ENCODE assay signal across 37 cellular contexts in the genomic region with DNA sequence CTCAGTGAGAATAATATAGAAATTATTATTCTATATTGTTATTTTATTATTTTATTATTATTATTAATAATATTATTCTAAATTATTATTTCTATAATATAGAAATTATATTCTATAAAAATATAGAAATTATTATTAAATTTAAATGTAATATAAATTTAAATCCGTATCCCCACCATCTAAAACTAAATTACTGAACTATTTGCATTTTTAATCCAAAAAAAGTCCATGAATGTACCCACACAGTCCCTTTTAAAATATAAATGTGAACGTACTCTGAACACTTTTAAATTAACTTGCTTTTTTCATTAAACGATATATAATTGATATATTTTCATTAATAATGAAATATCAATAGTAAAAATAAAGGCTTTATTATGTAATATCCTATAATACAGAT.
"Had no signal": no experiment of that assay in that cellular context is flagged by ENCODE, and none has a peak within 500 bp of the region (broad histone marks: within the 10 kb centered on the region; RNA-seq: fewer than 3 reads in every experiment).

No MANE protein-coding gene starts in this region.

- H3K27me3 Mint-ChIP-seq: activated B cell treated with CpG ODN at 0.5 μM for 24 hours; activated CD4-positive, alpha-beta memory T cell treated with anti-CD3 and anti-CD28 coated beads for 36 hours; activated CD4-positive, alpha-beta T cell treated with anti-CD3 and anti-CD28 coated beads, Interleukin-2, amount 10 ng/mL, durations not matched to agents 24 days and 14 days; activated CD8-positive, alpha-beta T cell treated with anti-CD3 and anti-CD28 coated beads for 36 hours; activated naive CD4-positive, alpha-beta T cell treated with anti-CD3 and anti-CD28 coated beads, Interleukin-2, amount 10 ng/mL, durations not matched to agents 7 days and 5 days; activated naive CD4-positive, alpha-beta T cell treated with anti-CD3 and anti-CD28 coated beads, Interleukin-2, amount 50 U/mL, for 24 hours; activated naive CD8-positive, alpha-beta T cell; activated naive CD8-positive, alpha-beta T cell treated with anti-CD3 and anti-CD28 coated beads, Interleukin-2, amount 10 ng/mL, durations not matched to agents 7 days and 5 days; activated naive CD8-positive, alpha-beta T cell treated with anti-CD3 and anti-CD28 coated beads, Interleukin-2, amount 50 U/mL, for 24 hours; activated T-helper 17 cell treated with anti-CD3 and anti-CD28 coated beads, Interleukin-2, amount 50 U/mL, for 72 hours; brain; central memory CD8-positive, alpha-beta T cell had no signal

- H3K36me3 ChIP-seq: ascending aorta, cardiac muscle cell, WERI-Rb-1 had no signal

- H3K27ac Mint-ChIP-seq: activated B cell treated with CpG ODN at 0.5 μM for 24 hours; activated CD4-positive, alpha-beta memory T cell treated with anti-CD3 and anti-CD28 coated beads for 36 hours; activated CD4-positive, alpha-beta T cell treated with anti-CD3 and anti-CD28 coated beads, Interleukin-2, amount 10 ng/mL, durations not matched to agents 24 days and 14 days; activated CD8-positive, alpha-beta T cell treated with anti-CD3 and anti-CD28 coated beads for 36 hours; activated naive CD4-positive, alpha-beta T cell treated with anti-CD3 and anti-CD28 coated beads, Interleukin-2, amount 10 ng/mL, durations not matched to agents 7 days and 5 days; activated naive CD4-positive, alpha-beta T cell treated with anti-CD3 and anti-CD28 coated beads, Interleukin-2, amount 50 U/mL, for 24 hours; activated naive CD8-positive, alpha-beta T cell; activated naive CD8-positive, alpha-beta T cell treated with anti-CD3 and anti-CD28 coated beads, Interleukin-2, amount 10 ng/mL, durations not matched to agents 7 days and 5 days; activated naive CD8-positive, alpha-beta T cell treated with anti-CD3 and anti-CD28 coated beads, Interleukin-2, amount 50 U/mL, for 24 hours; activated T-cell treated with anti-CD3 and anti-CD28 coated beads, Interleukin-2, amount 50 U/mL, for 72 hours; activated T-helper 1 cell treated with anti-CD3 and anti-CD28 coated beads, Interleukin-12 subunit alpha, Interleukin-12 subunit beta, Interleukin-2, Interleukin-4 antibody, amounts not matched to agents 30 ng/mL and 10 ng/mL and 1 ng/mL, durations not matched to agents 14 hours and 24 hours and 36 hours; activated T-helper 17 cell treated with anti-CD3 and anti-CD28 coated beads, Interleukin-2, amount 50 U/mL, for 72 hours; brain; T-helper 1 cell treated with Interleukin-12 subunit alpha and Interleukin-12 subunit beta and Interleukin-4 antibody, amounts not matched to agents 30 μg/mL and 1 μg/mL, for 36 hours; T-helper 2 cell treated with Interferon-gamma antibody and Interleukin-4, amounts not matched to agents 5 μg/mL and 100 μg/mL, for 36 hours had no signal

- H3K36me3 Mint-ChIP-seq: activated CD4-positive, alpha-beta memory T cell treated with anti-CD3 and anti-CD28 coated beads for 36 hours; activated naive CD4-positive, alpha-beta T cell treated with anti-CD3 and anti-CD28 coated beads, Interleukin-2, amount 10 ng/mL, durations not matched to agents 7 days and 5 days; activated naive CD4-positive, alpha-beta T cell treated with anti-CD3 and anti-CD28 coated beads, Interleukin-2, amount 50 U/mL, for 24 hours; activated naive CD8-positive, alpha-beta T cell; activated naive CD8-positive, alpha-beta T cell treated with anti-CD3 and anti-CD28 coated beads, Interleukin-2, amount 10 ng/mL, durations not matched to agents 7 days and 5 days; brain had no signal

- H3K27me3 ChIP-seq: ascending aorta, cardiac muscle cell had no signal

- H3K27ac ChIP-seq: ascending aorta, cardiac muscle cell, WERI-Rb-1 had no signal

- ATAC-seq: activated CD8-positive, alpha-beta T cell treated with anti-CD3 and anti-CD28 coated beads for 36 hours; activated naive CD8-positive, alpha-beta T cell treated with anti-CD3 and anti-CD28 coated beads, Interleukin-2, amount 50 U/mL, for 24 hours; activated T-cell treated with anti-CD3 and anti-CD28 coated beads, Interleukin-2, amount 50 U/mL, for 4 hours; activated T-cell treated with anti-CD3 and anti-CD28 coated beads, Interleukin-2, amount 50 U/mL, for 72 hours; activated T-helper 17 cell treated with anti-CD3 and anti-CD28 coated beads, Interleukin-2, amount 50 U/mL, for 72 hours had no signal

- H3K4me1 ChIP-seq: ascending aorta had no signal

- H3K4me1 Mint-ChIP-seq: activated B cell treated with CpG ODN at 0.5 μM for 24 hours; activated CD4-positive, alpha-beta T cell treated with anti-CD3 and anti-CD28 coated beads, Interleukin-2, amount 10 ng/mL, durations not matched to agents 24 days and 14 days; activated naive CD4-positive, alpha-beta T cell treated with anti-CD3 and anti-CD28 coated beads, Interleukin-2, amount 10 ng/mL, durations not matched to agents 7 days and 5 days; activated naive CD4-positive, alpha-beta T cell treated with anti-CD3 and anti-CD28 coated beads, Interleukin-2, amount 50 U/mL, for 24 hours; activated naive CD8-positive, alpha-beta T cell treated with anti-CD3 and anti-CD28 coated beads, Interleukin-2, amount 10 ng/mL, durations not matched to agents 7 days and 5 days; activated naive CD8-positive, alpha-beta T cell treated with anti-CD3 and anti-CD28 coated beads, Interleukin-2, amount 50 U/mL, for 24 hours; activated T-helper 17 cell treated with anti-CD3 and anti-CD28 coated beads, Interleukin-2, amount 50 U/mL, for 72 hours; central memory CD8-positive, alpha-beta T cell had no signal

- DNase-seq: activated B cell treated with CpG ODN at 0.5 μM for 24 hours; activated CD4-positive, alpha-beta memory T cell treated with anti-CD3 and anti-CD28 coated beads for 36 hours; activated CD4-positive, alpha-beta T cell treated with anti-CD3 and anti-CD28 coated beads for 4 hours; activated CD4-positive, alpha-beta T cell treated with anti-CD3 and anti-CD28 coated beads, Interleukin-2, amount 10 ng/mL, durations not matched to agents 24 days and 14 days; activated CD4-positive, alpha-beta T cell treated with anti-CD3 and anti-CD28 coated beads, Interleukin-2, amount 50 U/mL, for 1 hour; activated CD4-positive, alpha-beta T cell treated with anti-CD3 and anti-CD28 coated beads, Interleukin-2, amount 50 U/mL, for 4 hours; activated CD4-positive, CD25-positive, alpha-beta regulatory T cell treated with anti-CD3 and anti-CD28 coated beads, Interleukin-2, amount 50 U/mL, for 72 hours; activated CD8-positive, alpha-beta memory T cell treated with anti-CD3 and anti-CD28 coated beads, Interleukin-2, amount 50 U/mL, for 4 hours; activated CD8-positive, alpha-beta T cell treated with anti-CD3 and anti-CD28 coated beads for 36 hours; activated effector memory CD4-positive, alpha-beta T cell treated with anti-CD3 and anti-CD28 coated beads, Interleukin-2, amount 50 U/mL, for 16 hours; activated naive CD4-positive, alpha-beta T cell treated with anti-CD3 and anti-CD28 coated beads, Interleukin-2, amount 10 ng/mL, durations not matched to agents 7 days and 5 days; activated naive CD4-positive, alpha-beta T cell treated with Interleukin-2 at 50 U/mL for 16 hours; activated naive CD8-positive, alpha-beta T cell treated with anti-CD3 and anti-CD28 coated beads, Interleukin-2, amount 10 ng/mL, durations not matched to agents 7 days and 5 days; activated naive CD8-positive, alpha-beta T cell treated with anti-CD3 and anti-CD28 coated beads, Interleukin-2, amount 50 U/mL, for 24 hours; activated T-cell treated with anti-CD3 and anti-CD28 coated beads for 4 hours; activated T-cell treated with anti-CD3 and anti-CD28 coated beads, Interleukin-2, amount 50 U/mL, for 1 hour; activated T-cell treated with anti-CD3 and anti-CD28 coated beads, Interleukin-2, amount 50 U/mL, for 4 hours; activated T-cell treated with anti-CD3 and anti-CD28 coated beads, Interleukin-2, amount 50 U/mL, for 72 hours; amygdala; anterior cingulate cortex; caudate nucleus; cerebellar nuclear complex; T-helper 1 cell; T-helper 2 cell; T-helper 9 cell; WERI-Rb-1 had no signal

- H3K4me3 Mint-ChIP-seq: activated B cell treated with CpG ODN at 0.5 μM for 24 hours; activated CD4-positive, alpha-beta memory T cell treated with anti-CD3 and anti-CD28 coated beads for 36 hours; activated CD4-positive, alpha-beta T cell treated with anti-CD3 and anti-CD28 coated beads, Interleukin-2, amount 10 ng/mL, durations not matched to agents 24 days and 14 days; activated CD8-positive, alpha-beta T cell treated with anti-CD3 and anti-CD28 coated beads for 36 hours; activated naive CD4-positive, alpha-beta T cell treated with anti-CD3 and anti-CD28 coated beads, Interleukin-2, amount 10 ng/mL, durations not matched to agents 7 days and 5 days; activated naive CD4-positive, alpha-beta T cell treated with anti-CD3 and anti-CD28 coated beads, Interleukin-2, amount 50 U/mL, for 24 hours; activated naive CD8-positive, alpha-beta T cell; activated naive CD8-positive, alpha-beta T cell treated with anti-CD3 and anti-CD28 coated beads, Interleukin-2, amount 10 ng/mL, durations not matched to agents 7 days and 5 days; activated naive CD8-positive, alpha-beta T cell treated with anti-CD3 and anti-CD28 coated beads, Interleukin-2, amount 50 U/mL, for 24 hours; activated T-cell treated with anti-CD3 and anti-CD28 coated beads, Interleukin-2, amount 50 U/mL, for 4 hours; activated T-cell treated with anti-CD3 and anti-CD28 coated beads, Interleukin-2, amount 50 U/mL, for 72 hours; activated T-helper 1 cell treated with anti-CD3 and anti-CD28 coated beads, Interleukin-12 subunit alpha, Interleukin-12 subunit beta, Interleukin-2, Interleukin-4 antibody, amounts not matched to agents 30 ng/mL and 10 ng/mL and 1 ng/mL, durations not matched to agents 14 hours and 24 hours and 36 hours; activated T-helper 17 cell treated with anti-CD3 and anti-CD28 coated beads, Interleukin-2, amount 50 U/mL, for 72 hours; brain; central memory CD8-positive, alpha-beta T cell; T-helper 1 cell treated with Interleukin-12 subunit alpha and Interleukin-12 subunit beta and Interleukin-4 antibody, amounts not matched to agents 30 μg/mL and 1 μg/mL, for 36 hours; T-helper 2 cell treated with Interferon-gamma antibody and Interleukin-4, amounts not matched to agents 5 μg/mL and 100 μg/mL, for 36 hours had no signal

- H3K4me3 ChIP-seq: ascending aorta, cardiac muscle cell had no signal

- H3K9me3 Mint-ChIP-seq: activated B cell treated with CpG ODN at 0.5 μM for 24 hours; activated CD4-positive, alpha-beta T cell treated with anti-CD3 and anti-CD28 coated beads, Interleukin-2, amount 10 ng/mL, durations not matched to agents 24 days and 14 days; activated naive CD4-positive, alpha-beta T cell treated with anti-CD3 and anti-CD28 coated beads, Interleukin-2, amount 10 ng/mL, durations not matched to agents 7 days and 5 days; activated naive CD8-positive, alpha-beta T cell treated with anti-CD3 and anti-CD28 coated beads, Interleukin-2, amount 10 ng/mL, durations not matched to agents 7 days and 5 days; activated naive CD8-positive, alpha-beta T cell treated with anti-CD3 and anti-CD28 coated beads, Interleukin-2, amount 50 U/mL, for 24 hours; activated T-helper 1 cell treated with anti-CD3 and anti-CD28 coated beads, Interleukin-12 subunit alpha, Interleukin-12 subunit beta, Interleukin-2, Interleukin-4 antibody, amounts not matched to agents 30 ng/mL and 10 ng/mL and 1 ng/mL, durations not matched to agents 14 hours and 24 hours and 36 hours; brain; T-helper 1 cell treated with Interleukin-12 subunit alpha and Interleukin-12 subunit beta and Interleukin-4 antibody, amounts not matched to agents 30 μg/mL and 1 μg/mL, for 36 hours had no signal

- H3K9me3 ChIP-seq: ascending aorta had no signal

- FAIRE-seq: bronchial epithelial cell had no signal
